ENCODE assay signal across 19 cellular contexts in genomic region chr2:134131681-134132486, GRCh38.
A peak's percentile ranks its signal among the peaks of the same experiment; 100 is the strongest.
DNase-seq lines count a peak whose midpoint lies in the region; ATAC-seq and TF ChIP-seq lines count a peak whose summit lies in the region.
"Had no signal": no experiment of that assay in that cellular context is flagged by ENCODE, and none has a peak within 500 bp of the region (broad histone marks: within the 10 kb centered on the region; RNA-seq: fewer than 3 reads in every experiment).

No MANE protein-coding gene starts in this region.

- H3K27me3 ChIP-seq in BLaER1 = no peaks in the 10 kb centered on the region
- H3K27me3 ChIP-seq in mammary epithelial cell (ENCODE audit: insufficient read depth, low read length) = no peaks in the 10 kb centered on the region
- H3K27me3 ChIP-seq in liver (ENCODE audit: control insufficient read depth in 4 of 4, insufficient read depth in 4 of 4, low read length in 3 of 4) = no peaks in the 10 kb centered on the region
- H3K27me3 ChIP-seq: adrenal gland, cardiac muscle cell, dorsolateral prefrontal cortex, MG63, neutrophil, testis had no signal

- no TSS peak for BruUV-seq in mammary epithelial cell (replicated peaks; lab: Mats Ljungman, UMichigan)

- no peak overlapping the region for H3K4me3 Mint-ChIP-seq in activated CD4-positive, alpha-beta T cell treated with anti-CD3 and anti-CD28 coated beads, Interleukin-2, amount 10 ng/mL, durations not matched to agents 24 days and 14 days
- H3K4me3 Mint-ChIP-seq: activated CD4-positive, alpha-beta T cell treated with anti-CD3 and anti-CD28 coated beads, Interleukin-2, amount 10 ng/mL, durations not matched to agents 7 days and 5 days had no signal

- TF ChIP-seq CTCF in mammary epithelial cell (conservative IDR thresholded peaks at IDR 0.05 in 1 of 2, IDR thresholded peaks at IDR 0.05 in 1 of 2; ENCODE audit: extremely low read depth in 1 of 2, insufficient read depth in 1 of 2, low read depth in 1 of 2, low read length in 2 of 2) (no peak), liver (IDR thresholded peaks at IDR 0.05; ENCODE audit: low read depth, low read length, missing input control) (no peak)

- TF ChIP-seq RAD21 in liver (IDR thresholded peaks at IDR 0.05) = no peak

- H3K4me2 ChIP-seq in BLaER1 (0 out of 2 replicates have a peak overlapping the region, but pooled peaks have one; percentile 94), mammary epithelial cell (ENCODE audit: insufficient read depth, low read depth, low read length) (no peak overlapping the region)

- CTCF ChIA-PET in mammary epithelial cell (lab: Charles Lee; ENCODE audit: low non-redundant PET) = interaction anchor here (1.0 kb wide), 1 partner anchor 246 kb away, joined by 3 read pairs; no protein-coding TSS in a partner anchor

- H3K9ac ChIP-seq in BLaER1 (no peak overlapping the region), mammary epithelial cell (ENCODE audit: insufficient read depth, low read length) (no peak overlapping the region), liver (ENCODE audit: low read depth in 1 of 2, low read length in 2 of 2) (no peak overlapping the region)

- H3K36me3 ChIP-seq in BLaER1 (peaks cover 75% of the 10 kb centered on the region), mammary epithelial cell (ENCODE audit: insufficient read depth, low read length) (no peaks in the 10 kb centered on the region), liver (ENCODE audit: control insufficient read depth in 4 of 4, insufficient read depth in 3 of 4, low read depth in 1 of 4, low read length in 3 of 4) (no peaks in the 10 kb centered on the region)
- H3K36me3 ChIP-seq: adrenal gland, cardiac muscle cell, neutrophil had no signal

- H3K9me3 Mint-ChIP-seq in activated CD4-positive, alpha-beta T cell treated with anti-CD3 and anti-CD28 coated beads, Interleukin-2, amount 10 ng/mL, durations not matched to agents 24 days and 14 days = no peaks in the 10 kb centered on the region

- peaks cover 80% of the 10 kb centered on the region for H3K79me2 ChIP-seq in mammary epithelial cell (ENCODE audit: insufficient read depth, low read length)

- H2AFZ ChIP-seq in mammary epithelial cell (ENCODE audit: low read depth, low read length) = no peak overlapping the region

- H4K20me1 ChIP-seq in BLaER1 (peaks cover 100% of the 10 kb centered on the region), mammary epithelial cell (ENCODE audit: insufficient read depth, low read length) (no peaks in the 10 kb centered on the region)

- in situ Hi-C loops in mammary epithelial cell (cut with MboI; ENCODE audit: low sequenced_read_pairs in 2 of 2) = no loop called here

- WGBS in mammary epithelial cell (ENCODE audit: low coverage, missing lambda C conversion rate) = 47% methylated on average over 5 of the region's 7 CpGs
- WGBS in liver = 71% methylated on average over 7 of the region's 7 CpGs

- H3K9me3 ChIP-seq in BLaER1 = peaks cover 25% of the 10 kb centered on the region
- no peaks in the 10 kb centered on the region for H3K9me3 ChIP-seq in mammary epithelial cell (replicated peaks; ENCODE audit: insufficient read depth, low read length)
- no peaks in the 10 kb centered on the region for H3K9me3 ChIP-seq in liver (ENCODE audit: control insufficient read depth in 4 of 4, low read length in 3 of 4)
- H3K9me3 ChIP-seq: adrenal gland, MG63, neutrophil, testis had no signal

- H3K4me3 ChIP-seq in BLaER1 (no peak overlapping the region), mammary epithelial cell (replicated peaks in 1 of 3; ENCODE audit: insufficient read depth in 1 of 3, low read depth in 2 of 3, low read length in 3 of 3) (no peak overlapping the region), liver (ENCODE audit: low read depth in 1 of 3, low read length in 3 of 3) (no peak overlapping the region)
- H3K4me3 ChIP-seq: adrenal gland, cardiac muscle cell, dorsolateral prefrontal cortex, MG63, testis had no signal

- DNase-seq in HPDE6-E6E7 (ENCODE audit: extremely low spot score) = peak; percentile 81
- peak; percentile 93 for DNase-seq in mammary epithelial cell
- DNase-seq in activated CD4-positive, alpha-beta T cell treated with anti-CD3 and anti-CD28 coated beads, Interleukin-2, amount 10 ng/mL, durations not matched to agents 24 days and 14 days = no peak
- no peak for DNase-seq in CD1c-positive myeloid dendritic cell (ENCODE audit: extremely low spot score)
- DNase-seq: activated CD4-positive, alpha-beta T cell treated with anti-CD3 and anti-CD28 coated beads, Interleukin-2, amount 10 ng/mL, durations not matched to agents 7 days and 5 days; activated CD8-positive, alpha-beta memory T cell treated with anti-CD3 and anti-CD28 coated beads, Interleukin-2, amount 50 U/mL, for 4 hours; activated effector memory CD4-positive, alpha-beta T cell treated with anti-CD3 and anti-CD28 coated beads, Interleukin-2, amount 50 U/mL, for 16 hours; dorsolateral prefrontal cortex; MG63; NCI-H1930; NCI-H524; SHP77; testis had no signal

- H3K4me1 Mint-ChIP-seq in activated CD4-positive, alpha-beta T cell treated with anti-CD3 and anti-CD28 coated beads, Interleukin-2, amount 10 ng/mL, durations not matched to agents 24 days and 14 days = peaks cover 26% of the 10 kb centered on the region

- H3K27ac ChIP-seq in BLaER1 (no peak overlapping the region), mammary epithelial cell (ENCODE audit: insufficient read depth, low read depth, low read length) (peak overlapping the region; percentile 22), liver (ENCODE audit: low read depth in 1 of 2, low read length in 2 of 2) (no peak overlapping the region)
- H3K27ac ChIP-seq: adrenal gland, cardiac muscle cell, neutrophil, testis had no signal

- no peak overlapping the region for H3K27ac Mint-ChIP-seq in activated CD4-positive, alpha-beta T cell treated with anti-CD3 and anti-CD28 coated beads, Interleukin-2, amount 10 ng/mL, durations not matched to agents 24 days and 14 days

- intact Hi-C loops in mammary epithelial cell (cut with micrococcal nuclease) = loop anchor here (1.0 kb wide), 1 partner anchor 11 kb away; no protein-coding TSS in a partner anchor
- intact Hi-C loops in activated CD4-positive, alpha-beta T cell treated with anti-CD3 and anti-CD28 coated beads, Interleukin-2, amount 10 ng/mL, durations not matched to agents 24 days and 14 days (cut with micrococcal nuclease) = no loop called here

- ATAC-seq in GM18517 (IDR thresholded peaks at IDR 0.05; ENCODE audit: unreplicated experiment) = no peak

- dilution Hi-C loops in mammary epithelial cell (cut with HindIII; ENCODE audit: low sequenced_read_pairs) = no loop called here

- H3K4me1 ChIP-seq in BLaER1 = peaks cover 83% of the 10 kb centered on the region
- H3K4me1 ChIP-seq in mammary epithelial cell (ENCODE audit: insufficient read depth, low read length) = peaks cover 17% of the 10 kb centered on the region
- peaks cover 0 to 15% (median 6%) of the 10 kb centered on the region in 4 donors for H3K4me1 ChIP-seq in liver (ENCODE audit: control insufficient read depth in 4 of 4, insufficient read depth in 4 of 4, low read length in 3 of 4)

- peaks cover 9% of the 10 kb centered on the region for H3K27me3 Mint-ChIP-seq in activated CD4-positive, alpha-beta T cell treated with anti-CD3 and anti-CD28 coated beads, Interleukin-2, amount 10 ng/mL, durations not matched to agents 24 days and 14 days
- H3K27me3 Mint-ChIP-seq: activated CD4-positive, alpha-beta T cell treated with anti-CD3 and anti-CD28 coated beads, Interleukin-2, amount 10 ng/mL, durations not matched to agents 7 days and 5 days had no signal

- peaks cover 16% of the 10 kb centered on the region for H3K36me3 Mint-ChIP-seq in activated CD4-positive, alpha-beta T cell treated with anti-CD3 and anti-CD28 coated beads, Interleukin-2, amount 10 ng/mL, durations not matched to agents 24 days and 14 days (ENCODE audit: low read depth)

TF ChIP-seq in liver, 16 proteins besides CTCF, POLR2A, EP300 and RAD21:
- TF ChIP-seq FOXA2 (IDR thresholded peaks at IDR 0.05) (peak; percentile 5), ATF3 (IDR thresholded peaks at IDR 0.05) (no peak)

Comparison
In these comparisons a context has a peak if more than half of its experiments do, and no peak if none do; other contexts are left out.
1. DNase-seq: peak in HPDE6-E6E7 (single experiment) and mammary epithelial cell (single experiment); none in activated CD4-positive, alpha-beta T cell treated with anti-CD3 and anti-CD28 coated beads, Interleukin-2, amount 10 ng/mL, durations not matched to agents 24 days and 14 days (single experiment) and CD1c-positive myeloid dendritic cell (single experiment).